In the genomic region with DNA sequence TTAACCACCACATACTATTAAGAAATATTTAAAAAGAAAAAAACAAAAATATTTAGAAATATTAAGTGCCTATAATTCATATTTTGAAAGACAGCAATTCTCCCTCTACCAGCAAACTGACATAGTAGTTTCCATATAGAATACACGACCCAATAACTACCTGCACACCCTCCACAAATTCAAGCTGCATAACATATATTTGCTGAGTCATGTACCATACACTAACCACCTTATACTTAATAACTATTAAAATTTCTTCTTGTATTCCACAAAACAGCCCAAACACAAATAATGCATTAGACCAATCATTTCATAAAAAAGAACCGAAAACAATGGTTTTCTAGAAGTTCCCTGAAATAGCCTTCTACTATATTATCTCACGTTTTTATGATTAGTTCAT, we compare ENCODE assay signal across 13 cellular contexts. TPM values are rescaled to one million over a fixed set of nuclear protein-coding genes. Genes with fewer than 3 reads are reported as not detected.
A peak's percentile ranks its signal among the peaks of the same experiment; 100 is the strongest.
DNase-seq lines count a peak whose midpoint lies in the region; ATAC-seq and TF ChIP-seq lines count a peak whose summit lies in the region.
"Had no signal": no experiment of that assay in that cellular context is flagged by ENCODE, and none has a peak within 500 bp of the region (broad histone marks: within the 10 kb centered on the region; RNA-seq: fewer than 3 reads in every experiment).

No MANE protein-coding gene starts in this region.

- dilution Hi-C loops in IMR-90 (cut with HindIII; ENCODE audit: low sequenced_read_pairs, unreplicated experiment), result no loop called here

- H3K27me3 Mint-ChIP-seq in central memory CD8-positive, alpha-beta T cell, result no peaks in the 10 kb centered on the region
- no peaks in the 10 kb centered on the region for H3K27me3 Mint-ChIP-seq in MCF 10A (ENCODE audit: insufficient read depth, unreplicated experiment)
- H3K27me3 Mint-ChIP-seq: CD4-positive, alpha-beta T cell had no signal

- BruUV-seq in IMR-90 (replicated peaks; lab: Mats Ljungman, UMichigan), result no TSS peak
- no TSS peak for BruUV-seq in MCF 10A (replicated peaks; lab: Mats Ljungman, UMichigan)

- no peak overlapping the region for H3K14ac ChIP-seq in IMR-90 (replicated peaks; ENCODE audit: low read depth, low read length)

- no CpG with 5 or more reads among the region's 3 CpGs for WGBS in IMR-90 (ENCODE audit: extremely low coverage in 2 of 2, insufficient read length in 1 of 2), 2 experiments

- H3K4me1 ChIP-seq in IMR-90 (ENCODE audit: control insufficient read depth, insufficient read depth, low read length) (no peaks in the 10 kb centered on the region), OCI-LY3 (ENCODE audit: low read length) (peaks cover 28% of the 10 kb centered on the region)
- H3K4me1 ChIP-seq: Caco-2 had no signal

- no peak for TF ChIP-seq POLR2A in IMR-90 (IDR thresholded peaks at IDR 0.05; ENCODE audit: low read depth, low read length)

- no peak overlapping the region for H2AK9ac ChIP-seq in IMR-90 (replicated peaks; ENCODE audit: low read depth, low read length, poor library complexity)

- H4K20me1 ChIP-seq in IMR-90 (ENCODE audit: insufficient read depth, low read length) (no peaks in the 10 kb centered on the region; the same call in 1 of the 2 replicates), OCI-LY3 (ENCODE audit: insufficient read depth, low read length) (peaks cover 44% of the 10 kb centered on the region)

- TF ChIP-seq CTCF in IMR-90 (conservative IDR thresholded peaks at IDR 0.05; ENCODE audit: low read depth, low read length) (no peak), OCI-LY3 (IDR thresholded peaks at IDR 0.05; ENCODE audit: low read depth, low read length) (no peak), MCF 10A (IDR thresholded peaks at IDR 0.05; ENCODE audit: unreplicated experiment) (no peak)

- no peak overlapping the region for H3K23ac ChIP-seq in IMR-90 (ENCODE audit: low read depth, low read length)

- H3K79me1 ChIP-seq in IMR-90 (ENCODE audit: low read depth in 1 of 2, low read length in 2 of 2), result peaks cover 10 to 14% of the 10 kb centered on the region in 2 experiments

- CTCF ChIA-PET in IMR-90 (lab: Yijun Ruan, JAX) (no interaction called here), MCF 10A (lab: Yijun Ruan, JAX) (interaction anchor here (0.9 to 1.1 kb wide), 2 partner anchors 10 to 12 kb away, joined by 3 to 5 read pairs; no protein-coding TSS in a partner anchor)

- H3K9ac ChIP-seq in IMR-90 (ENCODE audit: low read depth, low read length) (no peak overlapping the region), OCI-LY3 (ENCODE audit: low read length) (no peak overlapping the region)

- DNase-seq in IMR-90 (no peak), NCI-H226 (no peak), cerebellar nuclear complex (lab: John Stamatoyannopoulos, UW) (no peak), MCF 10A (ENCODE audit: unreplicated experiment) (no peak)
- DNase-seq in central memory CD8-positive, alpha-beta T cell (ENCODE audit: low spot score in 2 of 2), result no peak
- DNase-seq in activated CD4-positive, CD25-positive, alpha-beta regulatory T cell (lab: John Stamatoyannopoulos, UW), result no peak
- DNase-seq: AML-193; Caco-2; CD4-positive, alpha-beta T cell; GDM1; H9 had no signal

- H3K27ac ChIP-seq in IMR-90 (ENCODE audit: insufficient read depth, low read length) (no peak overlapping the region), OCI-LY3 (ENCODE audit: low read length) (no peak overlapping the region)
- H3K27ac ChIP-seq: C4-2B had no signal

- no peak overlapping the region for H2AK5ac ChIP-seq in IMR-90 (ENCODE audit: low read depth, low read length)

- H2AFZ ChIP-seq in IMR-90 (replicated peaks; ENCODE audit: low read length, poor library complexity) (no peak overlapping the region), OCI-LY3 (ENCODE audit: low read depth, low read length) (no peak overlapping the region)

- no peak overlapping the region for H3K4me3 Mint-ChIP-seq in central memory CD8-positive, alpha-beta T cell
- no peak overlapping the region for H3K4me3 Mint-ChIP-seq in MCF 10A (ENCODE audit: unreplicated experiment)
- H3K4me3 Mint-ChIP-seq: CD4-positive, alpha-beta T cell; H9 had no signal

- no peak overlapping the region for H4K5ac ChIP-seq in IMR-90 (ENCODE audit: low read depth, low read length)

- peak overlapping the region; percentile 19 for H3K27ac Mint-ChIP-seq in central memory CD8-positive, alpha-beta T cell (ENCODE audit: low read depth)
- no peak overlapping the region for H3K27ac Mint-ChIP-seq in MCF 10A (ENCODE audit: low read depth, unreplicated experiment)

- no peak overlapping the region for H2BK15ac ChIP-seq in IMR-90 (ENCODE audit: low read depth, low read length)

- in situ Hi-C loops in IMR-90 (cut with MboI; ENCODE audit: low sequenced_read_pairs), result no loop called here

- no peak overlapping the region for H2BK20ac ChIP-seq in IMR-90 (ENCODE audit: low read depth, low read length)

- no peaks in the 10 kb centered on the region; the same call in 1 of the 2 replicates for H3K79me2 ChIP-seq in OCI-LY3 (ENCODE audit: low read length)

- H3K27me3 ChIP-seq in IMR-90 (ENCODE audit: control insufficient read depth, insufficient read depth, low read length) (no peaks in the 10 kb centered on the region), OCI-LY3 (ENCODE audit: low read depth, low read length) (no peaks in the 10 kb centered on the region)

- H3K56ac ChIP-seq in IMR-90 (ENCODE audit: extremely low read depth, insufficient read depth, low read length), result no peak overlapping the region

- TF ChIP-seq RAD21 in IMR-90 (IDR thresholded peaks at IDR 0.05; ENCODE audit: low read length), result no peak

- peaks cover 15% of the 10 kb centered on the region for H3K4me1 Mint-ChIP-seq in central memory CD8-positive, alpha-beta T cell
- H3K4me1 Mint-ChIP-seq in MCF 10A (ENCODE audit: insufficient read depth, unreplicated experiment), result no peaks in the 10 kb centered on the region
- H3K4me1 Mint-ChIP-seq: H9 had no signal

- no peak overlapping the region for H3K4me2 ChIP-seq in IMR-90 (ENCODE audit: low read depth, low read length)
- peak overlapping the region; percentile 41 for H3K4me2 ChIP-seq in OCI-LY3 (ENCODE audit: low read length)

- H2BK5ac ChIP-seq in IMR-90 (ENCODE audit: low read depth, low read length, poor library complexity, severe bottlenecking), result no peak overlapping the region

- intact Hi-C loops in IMR-90 (cut with micrococcal nuclease), result no loop called here
- intact Hi-C loops in MCF 10A (cut with micrococcal nuclease), result no loop called here

- H3K36me3 ChIP-seq in IMR-90 (ENCODE audit: control insufficient read depth, insufficient read depth, low read length) (peaks cover 27% of the 10 kb centered on the region), OCI-LY3 (replicated peaks; ENCODE audit: low read depth, low read length) (peaks cover 76% of the 10 kb centered on the region)

- H2BK120ac ChIP-seq in IMR-90 (ENCODE audit: low read depth, low read length), result no peak overlapping the region

- peaks cover 52% of the 10 kb centered on the region for H3K36me3 Mint-ChIP-seq in central memory CD8-positive, alpha-beta T cell (ENCODE audit: insufficient read depth)
- H3K36me3 Mint-ChIP-seq in MCF 10A (ENCODE audit: insufficient read depth, unreplicated experiment), result peaks cover 62% of the 10 kb centered on the region

- H3K18ac ChIP-seq in IMR-90 (ENCODE audit: low read depth, low read length), result no peak overlapping the region

- ATAC-seq in IMR-90 (ENCODE audit: low read depth), result no peak
- no peak for ATAC-seq in central memory CD8-positive, alpha-beta T cell (replicated peaks; ENCODE audit: extremely low read depth, poor library complexity, severe bottlenecking)

- H3K4me3 ChIP-seq in IMR-90 (ENCODE audit: insufficient read depth, low read depth, low read length), result no peak overlapping the region
- no peak overlapping the region for H3K4me3 ChIP-seq in OCI-LY3 (ENCODE audit: low read length)

- H3K4ac ChIP-seq in IMR-90 (ENCODE audit: low read depth, low read length), result no peak overlapping the region

- no peaks in the 10 kb centered on the region for H3K9me3 Mint-ChIP-seq in central memory CD8-positive, alpha-beta T cell
- no peaks in the 10 kb centered on the region for H3K9me3 Mint-ChIP-seq in MCF 10A (ENCODE audit: unreplicated experiment)
- H3K9me3 Mint-ChIP-seq: CD4-positive, alpha-beta T cell; H9 had no signal

- no peak overlapping the region for H4K91ac ChIP-seq in IMR-90 (ENCODE audit: insufficient read depth, low read depth, low read length)

- H3K9me3 ChIP-seq in IMR-90 (ENCODE audit: control insufficient read depth, insufficient read depth, low read length), result no peaks in the 10 kb centered on the region
- no peaks in the 10 kb centered on the region for H3K9me3 ChIP-seq in OCI-LY3 (ENCODE audit: insufficient read depth, low read length)
- H3K9me3 ChIP-seq: Caco-2 had no signal

- POLR2A ChIA-PET in IMR-90 (lab: Charles Lee; ENCODE audit: unreplicated experiment), result no interaction called here
- POLR2A ChIA-PET in MCF 10A (lab: Yijun Ruan, JAX), result interaction anchor here (0.7 to 1.2 kb wide), 2 partner anchors 20 to 212 kb away, joined by 3 to 5 read pairs; no protein-coding TSS in a partner anchor

- H3K9me1 ChIP-seq in IMR-90 (ENCODE audit: insufficient read depth, low read length), result no peaks in the 10 kb centered on the region

- H4K8ac ChIP-seq in IMR-90 (ENCODE audit: low read depth in 2 of 2, low read length in 2 of 2), result no peak overlapping the region

TF ChIP-seq in IMR-90, 13 proteins besides CTCF, POLR2A, EP300 and RAD21 (continues in another document):
- no peak for TF ChIP-seq RFX5 (IDR thresholded peaks at IDR 0.05; ENCODE audit: low read depth, low read length)
- TF ChIP-seq BHLHE40 (IDR thresholded peaks at IDR 0.05; ENCODE audit: low read depth, low read length), result no peak
- no peak for TF ChIP-seq MXI1 (IDR thresholded peaks at IDR 0.05; ENCODE audit: borderline replicate concordance, low read depth, low read length)
- TF ChIP-seq, protein P1, sequence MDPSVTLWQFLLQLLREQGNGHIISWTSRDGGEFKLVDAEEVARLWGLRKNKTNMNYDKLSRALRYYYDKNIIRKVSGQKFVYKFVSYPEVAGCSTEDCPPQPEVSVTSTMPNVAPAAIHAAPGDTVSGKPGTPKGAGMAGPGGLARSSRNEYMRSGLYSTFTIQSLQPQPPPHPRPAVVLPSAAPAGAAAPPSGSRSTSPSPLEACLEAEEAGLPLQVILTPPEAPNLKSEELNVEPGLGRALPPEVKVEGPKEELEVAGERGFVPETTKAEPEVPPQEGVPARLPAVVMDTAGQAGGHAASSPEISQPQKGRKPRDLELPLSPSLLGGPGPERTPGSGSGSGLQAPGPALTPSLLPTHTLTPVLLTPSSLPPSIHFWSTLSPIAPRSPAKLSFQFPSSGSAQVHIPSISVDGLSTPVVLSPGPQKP (IDR thresholded peaks at IDR 0.05; ENCODE audit: borderline replicate concordance, low read depth, low read length), result no peak
- no peak for TF ChIP-seq MAZ (IDR thresholded peaks at IDR 0.05; ENCODE audit: borderline replicate concordance, low read depth, low read length)
- TF ChIP-seq CEBPB (IDR thresholded peaks at IDR 0.05; ENCODE audit: low read depth, low read length), result no peak
- TF ChIP-seq CHD1 (IDR thresholded peaks at IDR 0.05; ENCODE audit: low read depth, low read length), result no peak
- TF ChIP-seq FOS (IDR thresholded peaks at IDR 0.05; ENCODE audit: low read depth, low read length), result no peak

RNA-seq across cellular contexts. Expression of gene GTF2A1, which starts 21.7 kb away (rescaled TPM):
- 41.9 and 60.4 TPM in 2 replicates for total RNA-seq in IMR-90 (2012; rRNA removed)
- polyA plus RNA-seq in IMR-90 (2012; rRNA removed), result 16.0 and 16.7 TPM in 2 replicates
- 2.1 and 5.9 TPM in 2 replicates for polyA plus RNA-seq in IMR-90 (2012; cell fraction: cytosol; rRNA removed)
- 2.7 and 5.9 TPM in 2 replicates for polyA plus RNA-seq in IMR-90 (2012; cell fraction: nucleus; rRNA removed; ENCODE audit: low replicate concordance)
- total RNA-seq in MCF 10A (2022), result 35.0 and 49.4 TPM in 2 replicates
